In genomic region chr6:106098383-106099234, GRCh38 we compare ENCODE assay signal across 8 cellular contexts. TPM values are rescaled to one million over a fixed set of nuclear protein-coding genes. Genes with fewer than 3 reads are reported as not detected.
A peak's percentile ranks its signal among the peaks of the same experiment; 100 is the strongest.
DNase-seq lines count a peak whose midpoint lies in the region; ATAC-seq and TF ChIP-seq lines count a peak whose summit lies in the region.

No MANE protein-coding gene starts in this region.

- H2AFZ ChIP-seq in PC-9: peak overlapping the region; percentile 79

- H3K4me2 ChIP-seq in BLaER1 (peak overlapping the region; percentile 83), PC-9 (peak overlapping the region; percentile 78)

- no peak for TF ChIP-seq CTCF in PC-9 (conservative IDR thresholded peaks at IDR 0.05)

- H3K36me3 ChIP-seq in BLaER1 (no peaks in the 10 kb centered on the region), PC-9 (ENCODE audit: low read depth) (no peaks in the 10 kb centered on the region)

- intact Hi-C loops in PC-9 (cut with micrococcal nuclease; ENCODE audit: unreplicated experiment): loop anchor here (1.0 to 10.0 kb wide), 4 partner anchors 12 to 206 kb away; partner anchors contain the start of gene PRDM1

- H3K9ac ChIP-seq in BLaER1: peak overlapping the region; percentile 65

- H3K27ac ChIP-seq in BLaER1 (peak overlapping the region; percentile 69), PC-9 (peak overlapping the region; percentile 50)

- POLR2A ChIA-PET in PC-9 (lab: Charles Lee; ENCODE audit: unreplicated experiment): interaction anchor here (0.6 kb wide), 2 partner anchors 96 kb away, joined by 4 to 8 read pairs; no protein-coding TSS in a partner anchor

- 0 out of 2 replicates have a peak, but pooled peaks cover 11% of the 10 kb centered on the region for H3F3A ChIP-seq in PC-9 (ENCODE audit: insufficient read depth, low read depth)

- peak; percentile 61 to 69 for DNase-seq in PC-9
- peak; percentile 58 for DNase-seq in activated gamma-delta T cell treated with anti-CD3 and anti-CD28 coated beads, Interleukin-2, amount 50 U/mL, for 16 hours (ENCODE audit: low read depth)
- DNase-seq in hepatic stellate cell (ENCODE audit: low spot score): peak; percentile 52
- peak; percentile 61 to 73 for DNase-seq in stimulated activated CD4-positive, alpha-beta T cell treated with anti-CD3 and anti-CD28 coated beads, Interleukin-2, amount 100 ng/mL, for 48 hours
- no peak for DNase-seq in amniotic stem cell (lab: John Stamatoyannopoulos, UW)

- no peaks in the 10 kb centered on the region for H3K9me2 ChIP-seq in PC-9 (ENCODE audit: insufficient read depth)

- H4K20me1 ChIP-seq in BLaER1: no peaks in the 10 kb centered on the region
- no peaks in the 10 kb centered on the region for H4K20me1 ChIP-seq in PC-9 (ENCODE audit: insufficient read depth)

- BruUV-seq in PC-9 (replicated peaks; lab: Mats Ljungman, UMichigan): no TSS peak

- CTCF ChIA-PET in PC-9 (lab: Charles Lee): interaction anchor here (0.5 to 0.7 kb wide), 2 partner anchors 9 to 254 kb away, joined by 3 to 4 read pairs; no protein-coding TSS in a partner anchor

- H3K4me1 ChIP-seq in BLaER1: peaks cover 48% of the 10 kb centered on the region
- peaks cover 40% of the 10 kb centered on the region for H3K4me1 ChIP-seq in PC-9 (replicated peaks; ENCODE audit: insufficient read depth)

- no peaks in the 10 kb centered on the region for H3K79me2 ChIP-seq in PC-9 (ENCODE audit: low read depth)

- H3K9me3 ChIP-seq in BLaER1 (no peaks in the 10 kb centered on the region), PC-9 (ENCODE audit: insufficient read depth, low read depth) (no peaks in the 10 kb centered on the region)

- H3K27me3 ChIP-seq in BLaER1 (no peaks in the 10 kb centered on the region), PC-9 (ENCODE audit: insufficient read depth, low read depth) (no peaks in the 10 kb centered on the region)

- ATAC-seq in GM21825 (IDR thresholded peaks at IDR 0.05; ENCODE audit: unreplicated experiment) (peak; percentile 27), HG03571 (IDR thresholded peaks at IDR 0.05; ENCODE audit: unreplicated experiment) (no peak)

- H3K4me3 ChIP-seq in BLaER1 (peak overlapping the region; percentile 65), PC-9 (peak overlapping the region; percentile 60)

RNA-seq across cellular contexts. Expression of gene PRDM1, which starts 12.5 kb away (rescaled TPM):
- total RNA-seq in PC-9 (2021): 1.4 and 2.6 TPM in 2 replicates
